ENCODE assay signal across 1 cellular context in the genomic region with DNA sequence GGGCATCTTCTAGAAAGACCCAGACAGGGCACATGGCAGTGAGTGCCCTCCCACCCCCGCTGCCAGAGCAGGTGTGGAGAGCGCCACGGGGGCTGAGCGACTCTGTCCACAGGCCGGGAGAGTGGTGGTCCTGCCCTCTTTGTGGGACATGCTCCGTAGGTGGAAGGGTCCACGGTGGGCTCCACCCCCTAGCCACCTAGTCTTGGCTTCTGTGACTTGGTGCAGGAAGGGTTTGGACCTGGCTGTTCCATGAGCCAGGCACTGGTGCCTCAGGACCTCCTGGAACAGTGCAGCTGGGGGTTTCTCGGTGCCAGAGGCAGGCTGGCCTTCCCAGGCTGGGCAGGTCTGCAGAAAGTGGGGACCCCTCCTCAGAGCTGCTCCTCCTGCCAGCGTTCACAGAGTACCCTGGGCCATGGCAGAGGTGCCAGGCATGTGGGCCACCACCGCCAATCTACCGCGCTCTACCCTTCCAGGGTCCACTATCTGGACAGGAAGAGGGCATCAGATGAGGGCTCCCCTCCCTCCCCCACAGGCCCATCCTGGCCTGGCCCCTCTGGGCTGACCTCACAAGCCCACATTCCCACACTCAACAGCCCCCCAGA.
A peak's percentile ranks its signal among the peaks of the same experiment; 100 is the strongest.
TF ChIP-seq lines count a peak whose summit lies in the region.

No MANE protein-coding gene starts in this region.

TF ChIP-seq in HepG2, 621 proteins besides CTCF, POLR2A, EP300 and RAD21 (continued from another document and continues in another):
- TF ChIP-seq, protein P1, sequence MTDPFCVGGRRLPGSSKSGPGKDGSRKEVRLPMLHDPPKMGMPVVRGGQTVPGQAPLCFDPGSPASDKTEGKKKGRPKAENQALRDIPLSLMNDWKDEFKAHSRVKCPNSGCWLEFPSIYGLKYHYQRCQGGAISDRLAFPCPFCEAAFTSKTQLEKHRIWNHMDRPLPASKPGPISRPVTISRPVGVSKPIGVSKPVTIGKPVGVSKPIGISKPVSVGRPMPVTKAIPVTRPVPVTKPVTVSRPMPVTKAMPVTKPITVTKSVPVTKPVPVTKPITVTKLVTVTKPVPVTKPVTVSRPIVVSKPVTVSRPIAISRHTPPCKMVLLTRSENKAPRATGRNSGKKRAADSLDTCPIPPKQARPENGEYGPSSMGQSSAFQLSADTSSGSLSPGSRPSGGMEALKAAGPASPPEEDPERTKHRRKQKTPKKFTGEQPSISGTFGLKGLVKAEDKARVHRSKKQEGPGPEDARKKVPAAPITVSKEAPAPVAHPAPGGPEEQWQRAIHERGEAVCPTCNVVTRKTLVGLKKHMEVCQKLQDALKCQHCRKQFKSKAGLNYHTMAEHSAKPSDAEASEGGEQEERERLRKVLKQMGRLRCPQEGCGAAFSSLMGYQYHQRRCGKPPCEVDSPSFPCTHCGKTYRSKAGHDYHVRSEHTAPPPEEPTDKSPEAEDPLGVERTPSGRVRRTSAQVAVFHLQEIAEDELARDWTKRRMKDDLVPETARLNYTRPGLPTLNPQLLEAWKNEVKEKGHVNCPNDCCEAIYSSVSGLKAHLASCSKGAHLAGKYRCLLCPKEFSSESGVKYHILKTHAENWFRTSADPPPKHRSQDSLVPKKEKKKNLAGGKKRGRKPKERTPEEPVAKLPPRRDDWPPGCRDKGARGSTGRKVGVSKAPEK (CRISPR knock-in tag; IDR thresholded peaks at IDR 0.05; ENCODE audit: borderline replicate concordance) = 0 out of 2 replicates have a peak, but pooled peaks have one; percentile 33
- TF ChIP-seq NRL (CRISPR knock-in tag; IDR thresholded peaks at IDR 0.05; ENCODE audit: borderline replicate concordance) = peak; percentile 79; the same call in 1 of the 2 replicates
- 0 out of 2 replicates have a peak, but pooled peaks have one; percentile 56 for TF ChIP-seq ZNF468 (CRISPR knock-in tag; IDR thresholded peaks at IDR 0.05)
- TF ChIP-seq, protein P2, sequence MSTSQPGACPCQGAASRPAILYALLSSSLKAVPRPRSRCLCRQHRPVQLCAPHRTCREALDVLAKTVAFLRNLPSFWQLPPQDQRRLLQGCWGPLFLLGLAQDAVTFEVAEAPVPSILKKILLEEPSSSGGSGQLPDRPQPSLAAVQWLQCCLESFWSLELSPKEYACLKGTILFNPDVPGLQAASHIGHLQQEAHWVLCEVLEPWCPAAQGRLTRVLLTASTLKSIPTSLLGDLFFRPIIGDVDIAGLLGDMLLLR (CRISPR knock-in tag; IDR thresholded peaks at IDR 0.05) = peak; percentile 48; the same call in 1 of the 2 replicates
- peak; percentile 0; the same call in 1 of the 2 replicates for TF ChIP-seq SPEN (CRISPR knock-in tag; IDR thresholded peaks at IDR 0.05; ENCODE audit: low read depth)
- TF ChIP-seq DDIT3 (CRISPR knock-in tag; IDR thresholded peaks at IDR 0.05) = no peak
- 0 out of 2 replicates have a peak, but pooled peaks have one; percentile 27 for TF ChIP-seq ZSCAN21 (CRISPR knock-in tag; IDR thresholded peaks at IDR 0.05; ENCODE audit: borderline replicate concordance)
- no peak for TF ChIP-seq BRCA1 (CRISPR knock-in tag; IDR thresholded peaks at IDR 0.05)
- no peak for TF ChIP-seq PHF21A (CRISPR knock-in tag; IDR thresholded peaks at IDR 0.05)
- no peak for TF ChIP-seq KDM5A (IDR thresholded peaks at IDR 0.05; ENCODE audit: borderline replicate concordance, low read length)
- no peak for TF ChIP-seq ZFP36 (IDR thresholded peaks at IDR 0.05; ENCODE audit: borderline replicate concordance, low read depth, low read length, partially characterized antibody)
- no peak for TF ChIP-seq ZKSCAN5 (CRISPR knock-in tag; IDR thresholded peaks at IDR 0.05)
- TF ChIP-seq HNF1A (IDR thresholded peaks at IDR 0.05; ENCODE audit: low read depth) = no peak
- TF ChIP-seq HNF1A (CRISPR knock-in tag; IDR thresholded peaks at IDR 0.05; ENCODE audit: borderline replicate concordance) = no peak
- TF ChIP-seq ATF6 (CRISPR knock-in tag; conservative IDR thresholded peaks at IDR 0.05) = no peak
- 0 out of 2 replicates have a peak, but pooled peaks have one; percentile 3 for TF ChIP-seq SALL1 (CRISPR knock-in tag; IDR thresholded peaks at IDR 0.05)
- TF ChIP-seq ZNF232 (CRISPR knock-in tag; IDR thresholded peaks at IDR 0.05; ENCODE audit: borderline replicate concordance) = no peak
- TF ChIP-seq ZNF556 (CRISPR knock-in tag; IDR thresholded peaks at IDR 0.05; ENCODE audit: borderline replicate concordance) = no peak
- TF ChIP-seq, protein P3, sequence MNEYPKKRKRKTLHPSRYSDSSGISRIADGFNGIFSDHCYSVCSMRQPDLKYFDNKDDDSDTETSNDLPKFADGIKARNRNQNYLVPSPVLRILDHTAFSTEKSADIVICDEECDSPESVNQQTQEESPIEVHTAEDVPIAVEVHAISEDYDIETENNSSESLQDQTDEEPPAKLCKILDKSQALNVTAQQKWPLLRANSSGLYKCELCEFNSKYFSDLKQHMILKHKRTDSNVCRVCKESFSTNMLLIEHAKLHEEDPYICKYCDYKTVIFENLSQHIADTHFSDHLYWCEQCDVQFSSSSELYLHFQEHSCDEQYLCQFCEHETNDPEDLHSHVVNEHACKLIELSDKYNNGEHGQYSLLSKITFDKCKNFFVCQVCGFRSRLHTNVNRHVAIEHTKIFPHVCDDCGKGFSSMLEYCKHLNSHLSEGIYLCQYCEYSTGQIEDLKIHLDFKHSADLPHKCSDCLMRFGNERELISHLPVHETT (CRISPR knock-in tag; conservative IDR thresholded peaks at IDR 0.05) = no peak
- peak; percentile 64 for TF ChIP-seq ZNF687 (CRISPR knock-in tag; IDR thresholded peaks at IDR 0.05)
- no peak for TF ChIP-seq PPARG (CRISPR knock-in tag; conservative IDR thresholded peaks at IDR 0.05)
- TF ChIP-seq MED8 (CRISPR knock-in tag; IDR thresholded peaks at IDR 0.05; ENCODE audit: insufficient replicate concordance) = no peak
- TF ChIP-seq, protein P4, sequence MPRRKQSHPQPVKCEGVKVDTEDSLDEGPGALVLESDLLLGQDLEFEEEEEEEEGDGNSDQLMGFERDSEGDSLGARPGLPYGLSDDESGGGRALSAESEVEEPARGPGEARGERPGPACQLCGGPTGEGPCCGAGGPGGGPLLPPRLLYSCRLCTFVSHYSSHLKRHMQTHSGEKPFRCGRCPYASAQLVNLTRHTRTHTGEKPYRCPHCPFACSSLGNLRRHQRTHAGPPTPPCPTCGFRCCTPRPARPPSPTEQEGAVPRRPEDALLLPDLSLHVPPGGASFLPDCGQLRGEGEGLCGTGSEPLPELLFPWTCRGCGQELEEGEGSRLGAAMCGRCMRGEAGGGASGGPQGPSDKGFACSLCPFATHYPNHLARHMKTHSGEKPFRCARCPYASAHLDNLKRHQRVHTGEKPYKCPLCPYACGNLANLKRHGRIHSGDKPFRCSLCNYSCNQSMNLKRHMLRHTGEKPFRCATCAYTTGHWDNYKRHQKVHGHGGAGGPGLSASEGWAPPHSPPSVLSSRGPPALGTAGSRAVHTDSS (CRISPR knock-in tag; conservative IDR thresholded peaks at IDR 0.05) = no peak
- TF ChIP-seq FOXK1 (CRISPR knock-in tag; IDR thresholded peaks at IDR 0.05; ENCODE audit: borderline replicate concordance, low read depth) = no peak
- TF ChIP-seq CEBPG (CRISPR knock-in tag; IDR thresholded peaks at IDR 0.05) = no peak
- TF ChIP-seq RFX5 (IDR thresholded peaks at IDR 0.05; ENCODE audit: low read depth, low read length) = no peak
- TF ChIP-seq, protein P5, sequence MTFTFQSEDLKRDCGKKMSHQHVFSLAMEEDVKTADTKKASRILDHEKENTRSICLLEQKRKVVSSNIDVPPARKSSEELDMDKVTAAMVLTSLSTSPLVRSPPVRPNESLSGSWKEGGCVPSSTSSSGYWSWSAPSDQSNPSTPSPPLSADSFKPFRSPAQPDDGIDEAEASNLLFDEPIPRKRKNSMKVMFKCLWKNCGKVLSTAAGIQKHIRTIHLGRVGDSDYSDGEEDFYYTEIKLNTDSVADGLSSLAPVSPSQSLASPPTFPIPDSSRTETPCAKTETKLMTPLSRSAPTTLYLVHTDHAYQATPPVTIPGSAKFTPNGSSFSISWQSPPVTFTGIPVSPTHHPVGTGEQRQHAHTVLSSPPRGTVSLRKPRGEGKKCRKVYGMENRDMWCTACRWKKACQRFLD (CRISPR knock-in tag; IDR thresholded peaks at IDR 0.05; ENCODE audit: borderline replicate concordance) = no peak
- TF ChIP-seq FIP1L1 (IDR thresholded peaks at IDR 0.05; ENCODE audit: borderline replicate concordance, insufficient read depth, low read depth, low read length) = no peak
- TF ChIP-seq, protein P6, sequence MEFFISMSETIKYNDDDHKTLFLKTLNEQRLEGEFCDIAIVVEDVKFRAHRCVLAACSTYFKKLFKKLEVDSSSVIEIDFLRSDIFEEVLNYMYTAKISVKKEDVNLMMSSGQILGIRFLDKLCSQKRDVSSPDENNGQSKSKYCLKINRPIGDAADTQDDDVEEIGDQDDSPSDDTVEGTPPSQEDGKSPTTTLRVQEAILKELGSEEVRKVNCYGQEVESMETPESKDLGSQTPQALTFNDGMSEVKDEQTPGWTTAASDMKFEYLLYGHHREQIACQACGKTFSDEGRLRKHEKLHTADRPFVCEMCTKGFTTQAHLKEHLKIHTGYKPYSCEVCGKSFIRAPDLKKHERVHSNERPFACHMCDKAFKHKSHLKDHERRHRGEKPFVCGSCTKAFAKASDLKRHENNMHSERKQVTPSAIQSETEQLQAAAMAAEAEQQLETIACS (CRISPR knock-in tag; IDR thresholded peaks at IDR 0.05) = no peak
- TF ChIP-seq ELK4 (CRISPR knock-in tag; IDR thresholded peaks at IDR 0.05; ENCODE audit: borderline replicate concordance) = no peak
- no peak for TF ChIP-seq ZBTB8A (CRISPR knock-in tag; IDR thresholded peaks at IDR 0.05; ENCODE audit: borderline replicate concordance, low read depth)
